Comparison of ENCODE assay signal across 34 cellular contexts in the genomic region with DNA sequence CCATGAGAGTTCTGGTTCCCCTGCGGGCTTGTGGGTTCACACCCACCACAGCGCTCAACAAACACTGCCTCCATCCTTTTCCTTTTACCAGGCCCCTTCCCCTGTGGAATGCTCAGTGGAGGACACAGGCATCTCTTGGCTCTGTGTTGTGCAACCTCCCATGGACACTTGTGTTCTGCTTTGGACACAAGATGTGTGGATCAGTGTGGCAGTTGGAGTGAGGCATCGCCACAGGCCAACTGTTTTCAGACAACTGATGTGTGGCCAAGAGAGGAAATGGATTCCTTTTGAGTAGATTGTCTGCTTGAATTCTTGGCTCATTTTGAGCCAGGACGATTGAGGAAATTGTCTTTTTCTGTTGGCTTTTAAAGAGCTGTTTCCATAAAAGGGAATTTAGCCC. TPM values are rescaled to one million over a fixed set of nuclear protein-coding genes. Genes with fewer than 3 reads are reported as not detected.
"Had no signal": no experiment of that assay in that cellular context is flagged by ENCODE, and none has a peak within 500 bp of the region (broad histone marks: within the 10 kb centered on the region; RNA-seq: fewer than 3 reads in every experiment).

No MANE protein-coding gene starts in this region.

- H3K36me3 ChIP-seq: breast epithelium had no signal

- DNase-seq: activated CD4-positive, alpha-beta T cell treated with anti-CD3 and anti-CD28 coated beads, Interleukin-2, amount 10 ng/mL, durations not matched to agents 24 days and 14 days; activated CD4-positive, alpha-beta T cell treated with anti-CD3 and anti-CD28 coated beads, Interleukin-2, amount 50 U/mL, for 4 hours; activated CD8-positive, alpha-beta T cell treated with anti-CD3 and anti-CD28 coated beads for 36 hours; activated effector memory CD4-positive, alpha-beta T cell treated with anti-CD3 and anti-CD28 coated beads, Interleukin-2, amount 50 U/mL, for 16 hours; activated naive CD4-positive, alpha-beta T cell treated with Interleukin-2 at 50 U/mL for 16 hours; activated naive CD8-positive, alpha-beta T cell treated with anti-CD3 and anti-CD28 coated beads, Interleukin-2, amount 10 ng/mL, durations not matched to agents 7 days and 5 days; activated T-cell treated with anti-CD3 and anti-CD28 coated beads, Interleukin-2, amount 50 U/mL, for 1 hour; activated T-cell treated with anti-CD3 and anti-CD28 coated beads, Interleukin-2, amount 50 U/mL, for 72 hours; amygdala; body of pancreas; NCI-H1048; NCI-H1105 treated with DMSO at 0.1 percent for 48 hours; NCI-H1436; NCI-H1694 treated with DMSO at 0.1 percent for 48 hours; NCI-H2029; NCI-H510A; NCI-H526; NCI-H748 treated with DMSO at 0.1 percent for 48 hours; NK-92 treated with Interleukin-12 subunit alpha and Interleukin-12 subunit beta, amount 100 ng/mL, for 24 hours; OCI-M1; Right ventricle myocardium superior; SW 1271; T-helper 1 cell; T-helper 2 cell; T-helper 9 cell had no signal

- H3K9me3 ChIP-seq: body of pancreas, breast epithelium had no signal

- H3K27ac ChIP-seq: body of pancreas, breast epithelium had no signal

- H3K9me3 Mint-ChIP-seq: activated CD4-positive, alpha-beta T cell treated with anti-CD3 and anti-CD28 coated beads, Interleukin-2, amount 10 ng/mL, durations not matched to agents 24 days and 14 days; activated CD8-positive, alpha-beta T cell treated with anti-CD3 and anti-CD28 coated beads for 36 hours; activated naive CD4-positive, alpha-beta T cell treated with anti-CD3 and anti-CD28 coated beads, Interleukin-2, amount 50 U/mL, for 24 hours; activated naive CD8-positive, alpha-beta T cell treated with anti-CD3 and anti-CD28 coated beads, Interleukin-2, amount 10 ng/mL, durations not matched to agents 7 days and 5 days; activated T-cell treated with anti-CD3 and anti-CD28 coated beads, Interleukin-2, amount 50 U/mL, for 72 hours; activated T-helper 17 cell treated with anti-CD3 and anti-CD28 coated beads, Interleukin-2, amount 50 U/mL, for 72 hours had no signal

- H3K27me3 Mint-ChIP-seq: activated CD4-positive, alpha-beta T cell treated with anti-CD3 and anti-CD28 coated beads, Interleukin-2, amount 10 ng/mL, durations not matched to agents 24 days and 14 days; activated CD8-positive, alpha-beta T cell treated with anti-CD3 and anti-CD28 coated beads for 36 hours had no signal

- H3K4me3 ChIP-seq: body of pancreas, breast epithelium had no signal

- H3K4me1 ChIP-seq: body of pancreas, breast epithelium had no signal

- H3K27me3 ChIP-seq: body of pancreas, breast epithelium had no signal

- H3K27ac Mint-ChIP-seq: activated CD4-positive, alpha-beta T cell treated with anti-CD3 and anti-CD28 coated beads, Interleukin-2, amount 10 ng/mL, durations not matched to agents 24 days and 14 days; activated CD8-positive, alpha-beta T cell treated with anti-CD3 and anti-CD28 coated beads for 36 hours; activated naive CD4-positive, alpha-beta T cell treated with anti-CD3 and anti-CD28 coated beads, Interleukin-2, amount 50 U/mL, for 24 hours; activated naive CD8-positive, alpha-beta T cell treated with anti-CD3 and anti-CD28 coated beads, Interleukin-2, amount 10 ng/mL, durations not matched to agents 7 days and 5 days; activated T-cell treated with anti-CD3 and anti-CD28 coated beads, Interleukin-2, amount 50 U/mL, for 72 hours; activated T-helper 17 cell treated with anti-CD3 and anti-CD28 coated beads, Interleukin-2, amount 50 U/mL, for 72 hours had no signal

- H3K36me3 Mint-ChIP-seq: activated naive CD4-positive, alpha-beta T cell treated with anti-CD3 and anti-CD28 coated beads, Interleukin-2, amount 50 U/mL, for 24 hours; activated naive CD8-positive, alpha-beta T cell treated with anti-CD3 and anti-CD28 coated beads, Interleukin-2, amount 10 ng/mL, durations not matched to agents 7 days and 5 days had no signal

- H3K4me3 Mint-ChIP-seq: activated CD4-positive, alpha-beta T cell treated with anti-CD3 and anti-CD28 coated beads, Interleukin-2, amount 10 ng/mL, durations not matched to agents 24 days and 14 days; activated CD8-positive, alpha-beta T cell treated with anti-CD3 and anti-CD28 coated beads for 36 hours; activated naive CD4-positive, alpha-beta T cell treated with anti-CD3 and anti-CD28 coated beads, Interleukin-2, amount 50 U/mL, for 24 hours; activated naive CD8-positive, alpha-beta T cell treated with anti-CD3 and anti-CD28 coated beads, Interleukin-2, amount 10 ng/mL, durations not matched to agents 7 days and 5 days; activated T-cell treated with anti-CD3 and anti-CD28 coated beads, Interleukin-2, amount 50 U/mL, for 72 hours; activated T-helper 17 cell treated with anti-CD3 and anti-CD28 coated beads, Interleukin-2, amount 50 U/mL, for 72 hours had no signal

- ATAC-seq: activated CD8-positive, alpha-beta T cell treated with anti-CD3 and anti-CD28 coated beads for 36 hours; activated T-cell treated with anti-CD3 and anti-CD28 coated beads, Interleukin-2, amount 50 U/mL, for 72 hours; activated T-helper 17 cell treated with anti-CD3 and anti-CD28 coated beads, Interleukin-2, amount 50 U/mL, for 72 hours; body of pancreas had no signal

- H3K4me1 Mint-ChIP-seq: activated CD4-positive, alpha-beta T cell treated with anti-CD3 and anti-CD28 coated beads, Interleukin-2, amount 10 ng/mL, durations not matched to agents 24 days and 14 days; activated naive CD4-positive, alpha-beta T cell treated with anti-CD3 and anti-CD28 coated beads, Interleukin-2, amount 50 U/mL, for 24 hours; activated naive CD8-positive, alpha-beta T cell treated with anti-CD3 and anti-CD28 coated beads, Interleukin-2, amount 10 ng/mL, durations not matched to agents 7 days and 5 days; activated T-helper 17 cell treated with anti-CD3 and anti-CD28 coated beads, Interleukin-2, amount 50 U/mL, for 72 hours had no signal

- FAIRE-seq: astrocyte, TTC549 had no signal

RNA-seq across cellular contexts. Expression of a gene that starts 26.8 kb away (rescaled TPM):
- total RNA-seq: activated CD4-positive, alpha-beta T cell treated with anti-CD3 and anti-CD28 coated beads, Interleukin-2, amount 10 ng/mL, durations not matched to agents 24 days and 14 days; activated CD8-positive, alpha-beta memory T cell treated with anti-CD3 and anti-CD28 coated beads for 36 hours; activated CD8-positive, alpha-beta T cell treated with anti-CD3 and anti-CD28 coated beads for 36 hours; activated naive CD8-positive, alpha-beta T cell treated with anti-CD3 and anti-CD28 coated beads, Interleukin-2, amount 10 ng/mL, durations not matched to agents 7 days and 5 days; activated T-cell treated with anti-CD3 and anti-CD28 coated beads, Interleukin-2, amount 50 U/mL, for 72 hours; astrocyte; body of pancreas; breast epithelium; chondrocyte; M059J; Right ventricle myocardium superior had no signal
- polyA plus RNA-seq: adipose tissue had no signal

RNA-seq across cellular contexts. Expression of a gene that starts 50.6 kb away (rescaled TPM):
- total RNA-seq: activated CD4-positive, alpha-beta T cell treated with anti-CD3 and anti-CD28 coated beads, Interleukin-2, amount 10 ng/mL, durations not matched to agents 24 days and 14 days; activated CD8-positive, alpha-beta memory T cell treated with anti-CD3 and anti-CD28 coated beads for 36 hours; activated CD8-positive, alpha-beta T cell treated with anti-CD3 and anti-CD28 coated beads for 36 hours; activated naive CD8-positive, alpha-beta T cell treated with anti-CD3 and anti-CD28 coated beads, Interleukin-2, amount 10 ng/mL, durations not matched to agents 7 days and 5 days; activated T-cell treated with anti-CD3 and anti-CD28 coated beads, Interleukin-2, amount 50 U/mL, for 72 hours; activated T-helper 17 cell treated with anti-CD3 and anti-CD28 coated beads, Interleukin-2, amount 50 U/mL, for 72 hours; astrocyte; body of pancreas; breast epithelium; chondrocyte; M059J; Right ventricle myocardium superior had no signal
- polyA plus RNA-seq: adipose tissue had no signal
